In the genomic region with DNA sequence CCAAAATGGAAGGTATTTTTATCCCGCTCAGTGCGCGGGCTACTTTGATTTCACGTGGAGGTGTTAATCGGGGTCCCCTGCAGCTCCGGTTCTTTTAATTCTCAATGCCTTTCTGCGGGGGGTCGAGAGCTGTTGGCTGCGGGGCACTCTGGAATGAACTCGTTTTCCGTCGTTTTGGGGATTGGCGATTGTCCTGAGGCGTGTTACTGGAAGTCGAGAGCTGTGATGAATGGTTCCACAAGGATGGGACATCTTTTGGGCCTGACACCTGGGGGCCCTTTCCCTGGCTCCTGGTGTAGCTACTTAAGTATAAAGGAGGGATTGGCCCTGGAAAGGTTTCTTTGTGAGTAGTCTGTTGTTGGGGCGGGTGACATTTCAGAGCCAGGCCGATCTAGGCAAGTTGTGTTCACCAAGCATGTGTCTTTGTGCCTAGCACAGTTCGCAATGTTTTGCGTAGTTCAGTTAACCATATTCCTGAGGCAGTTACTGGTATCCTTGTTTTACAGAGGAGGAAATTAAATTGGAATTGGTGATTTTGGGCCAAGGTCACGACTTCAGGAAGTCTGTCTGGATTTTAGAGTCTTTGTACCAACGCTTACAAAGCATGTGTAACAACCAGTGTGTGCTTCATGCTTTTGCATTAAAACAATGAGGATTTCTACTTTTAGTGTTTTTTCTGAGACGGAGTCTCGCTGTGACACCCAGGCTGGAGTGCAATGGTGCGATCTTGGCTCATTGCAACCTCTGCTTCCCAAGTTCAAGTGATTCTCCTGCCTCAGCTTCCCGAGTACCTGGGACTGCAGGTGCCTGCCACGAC, we compare ENCODE assay signal across 8 cellular contexts. TPM values are rescaled to one million over a fixed set of nuclear protein-coding genes. Genes with fewer than 3 reads are reported as not detected.
DNase-seq lines count a peak whose midpoint lies in the region; ATAC-seq and TF ChIP-seq lines count a peak whose summit lies in the region.

No MANE protein-coding gene starts in this region.

- no peaks in the 10 kb centered on the region for H3K27me3 ChIP-seq in H7 (ENCODE audit: control insufficient read depth, insufficient read depth, low read length)
- H3K27me3 ChIP-seq in esophagus muscularis mucosa = no peaks in the 10 kb centered on the region
- H3K27me3 ChIP-seq in sigmoid colon = no peaks in the 10 kb centered on the region

- peak; percentile 40 for DNase-seq in H7
- no peak for DNase-seq in RWPE1 (ENCODE audit: low spot score)
- DNase-seq in esophagus muscularis mucosa (ENCODE audit: extremely low spot score) = no peak
- DNase-seq in sigmoid colon = no peak
- DNase-seq in ureter (ENCODE audit: low spot score) = no peak
- DNase-seq in left lobe of liver (ENCODE audit: low spot score) = no peak

- peaks cover 17 to 49% (median 34%) of the 10 kb centered on the region in 4 donors for H3K4me1 ChIP-seq in esophagus muscularis mucosa
- peaks cover 0 to 37% (median 27%) of the 10 kb centered on the region in 4 donors for H3K4me1 ChIP-seq in sigmoid colon

- no peak for TF ChIP-seq EP300 in esophagus muscularis mucosa (IDR thresholded peaks at IDR 0.05)
- TF ChIP-seq EP300 in sigmoid colon (IDR thresholded peaks at IDR 0.05) = no peak

- POLR2A ChIA-PET in RWPE1 (lab: Yijun Ruan, JAX; ENCODE audit: low non-redundant PET) = interaction anchor here (0.6 to 0.9 kb wide), 3 partner anchors 8 to 36 kb away, joined by 3 to 4 read pairs (median 4); partner anchors contain the start of gene PIH1D1

- WGBS in esophagus muscularis mucosa = 2% methylated on average over 26 of the region's 26 CpGs
- WGBS in sigmoid colon, 2 donors = 0 to 1% methylated on average over 26 of the region's 26 CpGs

- H3K9me3 ChIP-seq in esophagus muscularis mucosa (no peaks in the 10 kb centered on the region), sigmoid colon (no peaks in the 10 kb centered on the region)

- H3K4me3 ChIP-seq in H7 (ENCODE audit: insufficient read depth, low read depth, low read length) = peak overlapping the region; percentile 82
- H3K4me3 ChIP-seq in esophagus muscularis mucosa = peak overlapping the region; percentile 69 to 100 (median 93)
- H3K4me3 ChIP-seq in sigmoid colon = peak overlapping the region; percentile 70 to 96 (median 92)

- H3K27ac ChIP-seq in RWPE1 (peak overlapping the region; percentile 88), esophagus muscularis mucosa (replicated peaks in 1 of 4) (peak overlapping the region; percentile 84 to 92 (median 90)), sigmoid colon (peak overlapping the region; percentile 89 to 94 (median 92))

- TF ChIP-seq POLR2A in esophagus muscularis mucosa (IDR thresholded peaks at IDR 0.05; ENCODE audit: low read depth) = no peak
- no peak for TF ChIP-seq POLR2A in sigmoid colon (IDR thresholded peaks at IDR 0.05)

- TF ChIP-seq CTCF in RWPE1 (conservative IDR thresholded peaks at IDR 0.05; ENCODE audit: low read depth) = no peak
- TF ChIP-seq CTCF in esophagus muscularis mucosa (IDR thresholded peaks at IDR 0.05) = no peak
- no peak for TF ChIP-seq CTCF in sigmoid colon (IDR thresholded peaks at IDR 0.05)

- intact Hi-C loops in esophagus muscularis mucosa (cut with DNase I) = no loop called here
- intact Hi-C loops in sigmoid colon (cut with DNase I) = no loop called here

- no peak for ATAC-seq in HG02571 (IDR thresholded peaks at IDR 0.05; ENCODE audit: unreplicated experiment)
- no peak for ATAC-seq in esophagus mucosa
- ATAC-seq in left lobe of liver = no peak

- H3K36me3 ChIP-seq in H7 (replicated peaks; ENCODE audit: control insufficient read depth, insufficient read depth, low read length) (peaks cover 38% of the 10 kb centered on the region), esophagus muscularis mucosa (peaks cover 36 to 63% (median 43%) of the 10 kb centered on the region in 4 donors), sigmoid colon (peaks cover 18 to 46% (median 33%) of the 10 kb centered on the region in 4 donors)

- CTCF ChIA-PET in RWPE1 (lab: Yijun Ruan, JAX) = interaction anchor here (0.6 to 0.7 kb wide), 3 partner anchors 14 to 135 kb away, joined by 3 to 4 read pairs (median 4); no protein-coding TSS in a partner anchor

RNA-seq across cellular contexts. Expression of gene RPL13A, which starts 0.8 kb away (rescaled TPM):
- 4,136 and 6,335 TPM in 2 replicates for total RNA-seq in H7 (2014; rRNA removed; shearing (Covaris generic))
- total RNA-seq in esophagus muscularis mucosa (1,000 to 10,000 TPM; 1,843 to 3,096 (median 2,688) TPM), sigmoid colon (1,000 to 10,000 TPM; 2,552 to 5,599 (median 4,191) TPM), ureter (3,508 TPM), esophagus mucosa (2,820 TPM), left lobe of liver (972 TPM)
- 1,000 to 10,000 TPM; 4,070 to 6,094 (median 4,207) TPM for polyA plus RNA-seq in sigmoid colon

RNA-seq across cellular contexts. Expression of gene RPS11, which starts 8.0 kb away (rescaled TPM):
- 2,449 and 2,647 TPM in 2 replicates for total RNA-seq in H7 (2014; rRNA removed; shearing (Covaris generic))
- total RNA-seq in esophagus muscularis mucosa = 1,000 to 10,000 TPM; 1,719 to 5,089 (median 3,692) TPM
- 1,000 to 10,000 TPM; 3,843 to 9,166 (median 6,008) TPM for total RNA-seq in sigmoid colon
- 1,000 to 10,000 TPM; 4,449 to 8,009 (median 5,043) TPM for polyA plus RNA-seq in sigmoid colon
- total RNA-seq in ureter = 1,912 TPM
- 1,446 TPM for total RNA-seq in esophagus mucosa
- 507 TPM for total RNA-seq in left lobe of liver

RNA-seq across cellular contexts. Expression of gene FLT3LG, which starts 14.2 kb away (rescaled TPM):
- total RNA-seq in H7 (2014; rRNA removed; shearing (Covaris generic)) = 0.55 and 1.6 TPM in 2 replicates
- total RNA-seq in esophagus muscularis mucosa (10 to 100 TPM in 2 of 4 donors, 1 to 10 TPM in 2; 5.5 to 11.5 (median 10.4) TPM), sigmoid colon (10 to 100 TPM in 1 of 4 donors, 1 to 10 TPM in 3; 4.6 to 11.1 (median 6.1) TPM), ureter (12.7 TPM), esophagus mucosa (3.3 TPM), left lobe of liver (2.1 TPM)
- 10 to 100 TPM in 2 of 3 donors, 1 to 10 TPM in 1; 2.1 to 18.6 (median 14.9) TPM for polyA plus RNA-seq in sigmoid colon

RNA-seq across cellular contexts. Expression of gene FCGRT, which starts 24.2 kb away (rescaled TPM):
- 28.5 and 36.9 TPM in 2 replicates for total RNA-seq in H7 (2014; rRNA removed; shearing (Covaris generic))
- total RNA-seq in esophagus muscularis mucosa (100 to 1,000 TPM; 108 to 234 (median 170) TPM), sigmoid colon (100 to 1,000 TPM; 164 to 203 (median 178) TPM), ureter (106 TPM), esophagus mucosa (30.4 TPM), left lobe of liver (262 TPM)
- polyA plus RNA-seq in sigmoid colon = 100 to 1,000 TPM; 222 to 317 (median 243) TPM

RNA-seq across cellular contexts. Expression of gene ALDH16A1, which starts 35.2 kb away (rescaled TPM):
- 55.5 and 62.2 TPM in 2 replicates for total RNA-seq in H7 (2014; rRNA removed; shearing (Covaris generic))
- total RNA-seq in esophagus muscularis mucosa (10 to 100 TPM; 22.1 to 29.1 (median 26.2) TPM), sigmoid colon (10 to 100 TPM; 14.1 to 25.3 (median 18.1) TPM), ureter (24.0 TPM), esophagus mucosa (27.2 TPM), left lobe of liver (29.7 TPM)
- 10 to 100 TPM; 14.3 to 44.2 (median 18.0) TPM for polyA plus RNA-seq in sigmoid colon
